In genomic region chr11:71628943-71629342, GRCh38 we compare ENCODE assay signal across 14 cellular contexts. TPM values are rescaled to one million over a fixed set of nuclear protein-coding genes. Genes with fewer than 3 reads are reported as not detected.
"Had no signal": no experiment of that assay in that cellular context is flagged by ENCODE, and none has a peak within 500 bp of the region (broad histone marks: within the 10 kb centered on the region; RNA-seq: fewer than 3 reads in every experiment).

No MANE protein-coding gene starts in this region.

RNA-seq across cellular contexts. Expression of gene KRTAP5-11, which starts 46.3 kb away (rescaled TPM):
- total RNA-seq: stomach, subcutaneous adipose tissue, temporal lobe, testis, thoracic aorta, thyroid gland, tibial nerve, transverse colon, upper lobe of left lung, upper lobe of right lung, ureter, urinary bladder, uterus, vagina had no signal
